ENCODE assay signal across 14 cellular contexts in the genomic region with DNA sequence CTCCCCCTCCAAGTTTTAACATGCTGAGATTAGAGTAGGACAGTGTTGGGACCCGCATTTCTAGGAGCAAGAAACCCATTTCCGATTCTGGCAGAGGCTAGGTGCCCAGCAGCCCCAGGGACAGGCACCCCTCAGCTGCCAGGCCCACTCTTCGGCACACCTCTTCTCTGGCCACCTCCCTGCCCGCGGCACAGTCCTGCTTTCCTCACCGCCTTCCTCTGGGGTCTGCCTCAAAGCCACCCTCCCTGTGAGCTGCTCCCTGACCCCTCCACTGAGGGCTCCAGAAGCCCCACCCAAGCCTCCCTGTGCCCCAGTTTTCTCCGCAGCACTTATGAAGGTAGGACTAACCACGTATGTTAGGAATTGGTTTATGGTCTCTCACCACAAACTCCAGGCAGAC.
DNase-seq lines count a peak whose midpoint lies in the region; ATAC-seq and TF ChIP-seq lines count a peak whose summit lies in the region.
"Had no signal": no experiment of that assay in that cellular context is flagged by ENCODE, and none has a peak within 500 bp of the region (broad histone marks: within the 10 kb centered on the region; RNA-seq: fewer than 3 reads in every experiment).

No MANE protein-coding gene starts in this region.

- TF ChIP-seq CTCF in Loucy (conservative IDR thresholded peaks at IDR 0.05; ENCODE audit: low read length) (no peak), gastroesophageal sphincter (IDR thresholded peaks at IDR 0.05) (no peak)

- H3K4me2 ChIP-seq in BLaER1 treated with 17β-estradiol and CSF1 and Interleukin-3, amounts not matched to agents 10 nM and 100 nM = peak overlapping the region; percentile 7 to 72 (median 39)
- H3K4me2 ChIP-seq in Loucy (ENCODE audit: low read depth, low read length, poor library complexity, severe bottlenecking) = peak overlapping the region; percentile 11

- H3K79me2 ChIP-seq in Loucy (ENCODE audit: insufficient read depth, low read length) = peaks cover 94% of the 10 kb centered on the region

- H3K4me3 ChIP-seq in BLaER1 treated with 17β-estradiol and CSF1 and Interleukin-3, amounts not matched to agents 10 nM and 100 nM = no peak overlapping the region
- no peak overlapping the region for H3K4me3 ChIP-seq in Loucy (ENCODE audit: low read length, poor library complexity, severe bottlenecking)
- no peak overlapping the region for H3K4me3 ChIP-seq in gastroesophageal sphincter
- no peak overlapping the region for H3K4me3 ChIP-seq in skeletal muscle tissue (ENCODE audit: low read length in 3 of 3)

- no peaks in the 10 kb centered on the region for H3F3A ChIP-seq in Loucy (ENCODE audit: low read depth)

- peaks cover 27 to 72% (median 45%) of the 10 kb centered on the region in 11 experiments for H3K36me3 ChIP-seq in BLaER1 treated with 17β-estradiol and CSF1 and Interleukin-3, amounts not matched to agents 10 nM and 100 nM
- H3K36me3 ChIP-seq in Loucy (ENCODE audit: insufficient read depth, low read length) (peaks cover 13% of the 10 kb centered on the region; the same call in 1 of the 2 replicates), gastroesophageal sphincter (peaks cover 0 to 8% of the 10 kb centered on the region in 2 donors), skeletal muscle tissue (ENCODE audit: control insufficient read depth in 3 of 3, insufficient read depth in 3 of 3, low read length in 3 of 3) (peaks cover 0 to 5% (median 3%) of the 10 kb centered on the region in 3 donors)

- H3K9me3 ChIP-seq in BLaER1 treated with 17β-estradiol and CSF1 and Interleukin-3, amounts not matched to agents 10 nM and 100 nM (replicated peaks in 1 of 11) = no peaks in the 10 kb centered on the region
- no peaks in the 10 kb centered on the region for H3K9me3 ChIP-seq in Loucy (ENCODE audit: insufficient read depth, low read depth, low read length)
- H3K9me3 ChIP-seq in gastroesophageal sphincter = no peaks in the 10 kb centered on the region
- no peaks in the 10 kb centered on the region for H3K9me3 ChIP-seq in skeletal muscle tissue (ENCODE audit: control insufficient read depth in 3 of 3, low read length in 3 of 3)

- H3K4me1 ChIP-seq in BLaER1 treated with 17β-estradiol and CSF1 and Interleukin-3, amounts not matched to agents 10 nM and 100 nM = peaks cover 39 to 67% (median 49%) of the 10 kb centered on the region in 10 experiments
- H3K4me1 ChIP-seq in Loucy (ENCODE audit: insufficient read depth, low read length, poor library complexity, severe bottlenecking) (peaks cover 34% of the 10 kb centered on the region), gastroesophageal sphincter (peaks cover 16 to 88% (median 40%) of the 10 kb centered on the region in 3 donors), skeletal muscle tissue (ENCODE audit: control insufficient read depth in 3 of 3, insufficient read depth in 3 of 3, low read length in 3 of 3) (peaks cover 19 to 30% (median 26%) of the 10 kb centered on the region in 3 donors)

- 82 to 96% methylated on average over 3 to 4 of the region's 8 CpGs for WGBS in gastroesophageal sphincter (ENCODE audit: low coverage in 1 of 2), 2 donors

- DNase-seq in GOT3 (lab: John Stamatoyannopoulos, UW) (no peak), activated gamma-delta T cell treated with Interleukin-2 at 50 U/mL for 16 hours (no peak), NAMALWA (ENCODE audit: low spot score) (no peak), OCI-M1 (lab: John Stamatoyannopoulos, UW) (no peak)
- DNase-seq: activated CD4-positive, alpha-beta T cell treated with anti-CD3 and anti-CD28 coated beads for 1 hour; activated effector memory CD4-positive, alpha-beta T cell treated with Interleukin-2 at 50 U/mL for 16 hours; cerebellar nuclear complex; EL; immature natural killer cell; MV-4-11 had no signal

- ATAC-seq in gastroesophageal sphincter = no peak

- peaks cover 96 to 100% (median 99%) of the 10 kb centered on the region in 11 experiments for H4K20me1 ChIP-seq in BLaER1 treated with 17β-estradiol and CSF1 and Interleukin-3, amounts not matched to agents 10 nM and 100 nM
- H4K20me1 ChIP-seq in Loucy (ENCODE audit: insufficient read depth, low read length, poor library complexity, severe bottlenecking) = peaks cover 33% of the 10 kb centered on the region

- H3K9ac ChIP-seq in BLaER1 treated with 17β-estradiol and CSF1 and Interleukin-3, amounts not matched to agents 10 nM and 100 nM = peak overlapping the region in 2 of 11 experiments; percentile 45; a peak in 2 of 22 replicates
- no peak overlapping the region for H3K9ac ChIP-seq in Loucy (ENCODE audit: low read depth, low read length, poor library complexity, severe bottlenecking)
- H3K9ac ChIP-seq in skeletal muscle tissue (ENCODE audit: low read depth in 1 of 3, low read length in 3 of 3) = peak overlapping the region in 1 of 3 donors; percentile 36

- no peaks in the 10 kb centered on the region for H3K9me2 ChIP-seq in Loucy (replicated peaks; ENCODE audit: low read depth, low read length)

- TF ChIP-seq POLR2A in gastroesophageal sphincter (IDR thresholded peaks at IDR 0.05) = no peak

- H3K27me3 ChIP-seq in BLaER1 treated with 17β-estradiol and CSF1 and Interleukin-3, amounts not matched to agents 10 nM and 100 nM = no peaks in the 10 kb centered on the region
- no peaks in the 10 kb centered on the region for H3K27me3 ChIP-seq in Loucy (ENCODE audit: insufficient read depth, low read length, poor library complexity, severe bottlenecking)
- no peaks in the 10 kb centered on the region for H3K27me3 ChIP-seq in gastroesophageal sphincter
- no peaks in the 10 kb centered on the region for H3K27me3 ChIP-seq in skeletal muscle tissue (ENCODE audit: control insufficient read depth in 3 of 3, insufficient read depth in 3 of 3, low read length in 3 of 3)

- TF ChIP-seq EP300 in gastroesophageal sphincter (IDR thresholded peaks at IDR 0.05) = no peak

- H2AFZ ChIP-seq in Loucy (ENCODE audit: low read length) = no peak overlapping the region

- peak overlapping the region in 3 of 11 experiments; percentile 2 to 28 (median 9); a peak in 2 of 22 replicates for H3K27ac ChIP-seq in BLaER1 treated with 17β-estradiol and CSF1 and Interleukin-3, amounts not matched to agents 10 nM and 100 nM
- H3K27ac ChIP-seq in gastroesophageal sphincter (peak overlapping the region; percentile 43 to 83 (median 72)), skeletal muscle tissue (ENCODE audit: low read depth, low read length) (peak overlapping the region; percentile 64)
